In the genomic region with DNA sequence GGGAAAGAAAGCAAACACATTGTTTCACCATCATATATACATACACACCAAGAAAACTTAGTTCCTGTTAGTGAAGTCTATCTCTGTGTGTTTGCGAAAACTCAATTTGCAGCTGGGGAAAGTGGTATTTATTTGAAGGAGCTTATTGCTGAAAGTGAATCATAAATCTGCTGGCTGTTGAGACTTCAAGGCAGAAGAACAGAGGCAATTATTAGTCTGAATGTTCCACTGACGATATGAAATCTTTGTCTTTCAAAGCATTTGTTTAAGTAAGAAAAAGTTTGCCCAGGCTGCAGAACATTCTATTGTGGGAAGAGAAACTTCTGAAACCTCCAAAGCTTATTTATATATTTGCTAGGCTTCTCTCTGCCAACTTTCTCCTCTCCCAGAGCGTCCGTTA, we compare ENCODE assay signal across 16 cellular contexts.
"Had no signal": no experiment of that assay in that cellular context is flagged by ENCODE, and none has a peak within 500 bp of the region (broad histone marks: within the 10 kb centered on the region; RNA-seq: fewer than 3 reads in every experiment).

No MANE protein-coding gene starts in this region.

- H3K4me1 ChIP-seq: colonic mucosa, pancreas, thyroid gland had no signal

- DNase-seq: activated B cell treated with CpG ODN at 0.5 μM for 24 hours; activated CD4-positive, alpha-beta T cell treated with anti-CD3 and anti-CD28 coated beads, Interleukin-2, amount 10 ng/mL, durations not matched to agents 24 days and 14 days; activated naive CD4-positive, alpha-beta T cell treated with anti-CD3 and anti-CD28 coated beads, Interleukin-2, amount 10 ng/mL, durations not matched to agents 7 days and 5 days; caudate nucleus; colonic mucosa; effector CD4-positive, alpha-beta T cell; left ventricle myocardium superior; mesendoderm; pancreas; retina; thyroid gland had no signal

- H3K9me3 ChIP-seq: colonic mucosa, gastroesophageal sphincter, pancreas, thyroid gland had no signal

- FAIRE-seq: keratinocyte, pancreas, TTC549, urothelium cell line had no signal

- ATAC-seq: gastroesophageal sphincter, left ventricle myocardium superior, pancreas had no signal

- H3K27ac ChIP-seq: colonic mucosa, pancreas, skin epidermis, thyroid gland had no signal

- H3K27me3 ChIP-seq: colonic mucosa, gastroesophageal sphincter, pancreas, thyroid gland had no signal

- H3K4me3 ChIP-seq: colonic mucosa, gastroesophageal sphincter, pancreas, skin epidermis, thyroid gland had no signal

- H3K36me3 ChIP-seq: colonic mucosa, gastroesophageal sphincter, pancreas, thyroid gland had no signal
